In the genomic region with DNA sequence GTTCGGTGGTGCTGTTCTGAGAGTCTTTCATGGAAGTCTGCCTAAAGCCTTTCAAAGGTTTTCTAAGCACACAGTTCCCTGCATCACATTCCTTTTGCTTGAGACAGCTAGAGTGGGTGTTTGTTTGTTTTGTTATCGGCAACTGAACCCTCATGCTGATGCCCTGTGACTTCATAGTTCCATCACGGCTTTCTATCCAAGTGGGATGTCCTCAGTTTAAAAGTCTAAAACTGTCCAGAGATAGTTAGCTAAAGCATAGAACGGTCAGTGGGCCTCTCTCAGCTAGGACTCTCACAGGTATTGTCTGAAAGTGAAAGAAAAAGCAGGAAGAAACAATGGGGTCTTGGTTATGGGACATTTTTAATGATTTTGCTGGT, we compare ENCODE assay signal across 15 cellular contexts.
DNase-seq lines count a peak whose midpoint lies in the region; ATAC-seq and TF ChIP-seq lines count a peak whose summit lies in the region.
"Had no signal": no experiment of that assay in that cellular context is flagged by ENCODE, and none has a peak within 500 bp of the region (broad histone marks: within the 10 kb centered on the region; RNA-seq: fewer than 3 reads in every experiment).

No MANE protein-coding gene starts in this region.

- no TSS peak for BruUV-seq in PC-3 (replicated peaks; lab: Mats Ljungman, UMichigan)

- H3K9me2 ChIP-seq in PC-3 (replicated peaks; ENCODE audit: low read length), result no peaks in the 10 kb centered on the region

- H3K4me1 ChIP-seq in PC-3 (ENCODE audit: insufficient read depth, low read length) (peaks cover 9% of the 10 kb centered on the region; the same call in 1 of the 2 replicates), fibroblast of lung (ENCODE audit: control insufficient read depth, extremely low read depth, insufficient read depth, low read length) (peaks cover 12% of the 10 kb centered on the region), tibial nerve (no peaks in the 10 kb centered on the region)
- H3K4me1 ChIP-seq: esophagus muscularis mucosa had no signal

- H3K27ac ChIP-seq in PC-3 (ENCODE audit: low read length) (no peak overlapping the region), fibroblast of lung (ENCODE audit: insufficient read depth, low read length) (peak overlapping the region; percentile 71), tibial nerve (no peak overlapping the region)
- H3K27ac ChIP-seq: esophagus muscularis mucosa had no signal

- H3K4me3 ChIP-seq in PC-3 (ENCODE audit: low read length) (no peak overlapping the region), fibroblast of lung (replicated peaks in 1 of 4; ENCODE audit: control extremely low read depth in 1 of 4, insufficient read depth in 1 of 4, low read depth in 3 of 4, low read length in 4 of 4) (peak overlapping the region in 2 of 4 experiments; percentile 15 to 32), tibial nerve (no peak overlapping the region)
- H3K4me3 ChIP-seq: esophagus muscularis mucosa had no signal

- TF ChIP-seq CTCF in PC-3 (conservative IDR thresholded peaks at IDR 0.05; ENCODE audit: low read depth, low read length) (no peak), fibroblast of lung (conservative IDR thresholded peaks at IDR 0.05 in 1 of 2, IDR thresholded peaks at IDR 0.05 in 1 of 2; ENCODE audit: low read depth in 1 of 2, low read length in 2 of 2) (no peak), tibial nerve (IDR thresholded peaks at IDR 0.05) (no peak)

- CTCF ChIA-PET in PC-3 (lab: Charles Lee), result no interaction called here

- intact Hi-C loops in PC-3 (cut with micrococcal nuclease), result no loop called here

- no peaks in the 10 kb centered on the region for H3K36me3 ChIP-seq in PC-3 (ENCODE audit: low read depth, low read length)
- no peaks in the 10 kb centered on the region for H3K36me3 ChIP-seq in fibroblast of lung (ENCODE audit: control insufficient read depth, insufficient read depth, low read length)
- H3K36me3 ChIP-seq in tibial nerve, result peaks cover 0 to 3% (median 0%) of the 10 kb centered on the region in 3 donors
- H3K36me3 ChIP-seq: esophagus muscularis mucosa had no signal

- no peaks in the 10 kb centered on the region for H3F3A ChIP-seq in PC-3 (ENCODE audit: low read length, unreplicated experiment)

- H3K9ac ChIP-seq in PC-3 (ENCODE audit: low read length), result no peak overlapping the region
- no peak overlapping the region for H3K9ac ChIP-seq in fibroblast of lung (ENCODE audit: insufficient read depth, low read length)

- H3K27me3 ChIP-seq in PC-3 (ENCODE audit: low read length) (no peaks in the 10 kb centered on the region), fibroblast of lung (ENCODE audit: control insufficient read depth, insufficient read depth, low read length) (no peaks in the 10 kb centered on the region), tibial nerve (no peaks in the 10 kb centered on the region)
- H3K27me3 ChIP-seq: esophagus muscularis mucosa had no signal

- H3K79me2 ChIP-seq in PC-3 (ENCODE audit: low read length) (no peaks in the 10 kb centered on the region), fibroblast of lung (ENCODE audit: control insufficient read depth, insufficient read depth, low read length) (no peaks in the 10 kb centered on the region)

- DNase-seq in AG20443 (ENCODE audit: low spot score), result peak; percentile 82
- peak; percentile 64 for DNase-seq in PC-3
- DNase-seq in fibroblast of lung (ENCODE audit: low read depth in 2 of 2), result peak; percentile 88 to 95
- peak; percentile 67 for DNase-seq in myocyte (ENCODE audit: low read depth)
- no peak for DNase-seq in tibial nerve (ENCODE audit: low spot score in 2 of 2)
- DNase-seq in stimulated activated CD4-positive, alpha-beta T cell treated with anti-CD3 and anti-CD28 coated beads, Interleukin-12 subunit alpha, Interleukin-12 subunit beta, amount 100 ng/mL, for 4 hours, result no peak
- no peak for DNase-seq in occipital lobe (lab: John Stamatoyannopoulos, UW)
- DNase-seq: activated B cell treated with CpG ODN at 0.5 μM for 24 hours; activated naive CD4-positive, alpha-beta T cell treated with anti-CD3 and anti-CD28 coated beads, Interleukin-2, amount 50 U/mL, for 16 hours; CD8-positive, alpha-beta memory T cell; KBM-7; natural killer cell; NK-92 treated with Interleukin-12 subunit alpha and Interleukin-12 subunit beta, amount 100 ng/mL, for 24 hours had no signal

- no peak for TF ChIP-seq EP300 in tibial nerve (IDR thresholded peaks at IDR 0.05)

- peak overlapping the region; percentile 13; the same call in 1 of the 2 replicates for H3K4me2 ChIP-seq in PC-3 (ENCODE audit: low read length)
- H3K4me2 ChIP-seq in fibroblast of lung (ENCODE audit: extremely low read depth, insufficient read depth, low read length), result peak overlapping the region; percentile 60

- no peaks in the 10 kb centered on the region for H3K9me3 ChIP-seq in PC-3 (ENCODE audit: low read length)
- no peaks in the 10 kb centered on the region for H3K9me3 ChIP-seq in fibroblast of lung (ENCODE audit: control insufficient read depth, insufficient read depth, low read depth, low read length)
- H3K9me3 ChIP-seq in tibial nerve, result peaks cover 0 to 5% (median 0%) of the 10 kb centered on the region in 4 donors
- H3K9me3 ChIP-seq: esophagus muscularis mucosa had no signal

- no peak for TF ChIP-seq POLR2A in tibial nerve (IDR thresholded peaks at IDR 0.05)

- POLR2A ChIA-PET in PC-3 (lab: Charles Lee; ENCODE audit: unreplicated experiment), result no interaction called here

- 49 to 52% methylated on average over 4 of the region's 4 CpGs for WGBS in tibial nerve, 2 donors

- ATAC-seq in PC-3 (peak; percentile 48), GM18502 (IDR thresholded peaks at IDR 0.05; ENCODE audit: poor library complexity, unreplicated experiment) (no peak)
- ATAC-seq: natural killer cell had no signal

- H4K20me1 ChIP-seq in PC-3 (ENCODE audit: low read length) (no peaks in the 10 kb centered on the region), fibroblast of lung (ENCODE audit: control insufficient read depth, extremely low read depth, insufficient read depth, low read length) (no peaks in the 10 kb centered on the region)

- 0 out of 2 replicates have a peak overlapping the region, but pooled peaks have one; percentile 28 for H2AFZ ChIP-seq in PC-3 (ENCODE audit: low read length)
- H2AFZ ChIP-seq in fibroblast of lung (ENCODE audit: low read length), result no peak overlapping the region

Comparison
In these comparisons a context has a peak if more than half of its experiments do, and no peak if none do; other contexts are left out.
1. DNase-seq: peak in AG20443 (single experiment), PC-3 (single experiment), fibroblast of lung (2 of 2) and myocyte (single experiment); none in tibial nerve (0 of 2), stimulated activated CD4-positive, alpha-beta T cell treated with anti-CD3 and anti-CD28 coated beads, Interleukin-12 subunit alpha, Interleukin-12 subunit beta, amount 100 ng/mL, for 4 hours (single experiment) and occipital lobe (single experiment).